28 cellular contexts compared by ENCODE assay signal in genomic region chr4:8061145-8061544, GRCh38.
"Had no signal": no experiment of that assay in that cellular context is flagged by ENCODE, and none has a peak within 500 bp of the region (broad histone marks: within the 10 kb centered on the region; RNA-seq: fewer than 3 reads in every experiment).

No MANE protein-coding gene starts in this region.

- H2AFZ ChIP-seq: hepatocyte had no signal

- H3K27ac Mint-ChIP-seq: dendritic cell treated with granulocyte-macrophage colony-stimulating factor and Interleukin-4, amounts not matched to agents 40 ng/mL and 50 ng/mL, for 4 days; endodermal cell; memory B cell; naive B cell; natural killer cell treated with Interleukin-12 subunit alpha and Interleukin-12 subunit beta and Interleukin-15 and Interleukin-18, amount 100 ng/mL, for 72 hours; type B pancreatic cell had no signal

- H3K27ac ChIP-seq: colonic mucosa, epithelial cell of prostate, gastroesophageal sphincter, heart left ventricle, hepatocyte, ovary, right lobe of liver, testis, tibial artery had no signal

- H3K27me3 ChIP-seq: colonic mucosa, gastroesophageal sphincter, heart left ventricle, hepatocyte, ovary, right lobe of liver, testis, tibial artery had no signal

- H3K9me3 ChIP-seq: colonic mucosa, testis had no signal

- H3K4me1 ChIP-seq: colonic mucosa, gastroesophageal sphincter, heart left ventricle, right lobe of liver, testis, tibial artery had no signal

- H3K4me3 Mint-ChIP-seq: dendritic cell treated with granulocyte-macrophage colony-stimulating factor and Interleukin-4, amounts not matched to agents 40 ng/mL and 50 ng/mL, for 4 days; endodermal cell; memory B cell; naive B cell; natural killer cell treated with Interleukin-12 subunit alpha and Interleukin-12 subunit beta and Interleukin-15 and Interleukin-18, amount 100 ng/mL, for 72 hours; neural crest cell; type B pancreatic cell had no signal

- H3K36me3 ChIP-seq: colonic mucosa, heart left ventricle, ovary, right lobe of liver had no signal

- H3K4me2 ChIP-seq: hepatocyte had no signal

- H3K4me1 Mint-ChIP-seq: endodermal cell, memory B cell, naive B cell had no signal

- H3K4me3 ChIP-seq: colonic mucosa, gastroesophageal sphincter, heart left ventricle, hepatocyte, lung, mucosa of descending colon, ovary, right lobe of liver, testis, tibial artery had no signal

- ATAC-seq: gastroesophageal sphincter, left lobe of liver, mucosa of descending colon had no signal

- DNase-seq: colonic mucosa; effector CD8-positive, alpha-beta T cell; endodermal cell; foreskin fibroblast; heart left ventricle; kidney; mucosa of descending colon; naive B cell; ovary; retina; right lobe of liver; small intestine; stimulated activated CD4-positive, alpha-beta T cell treated with anti-CD3 and anti-CD28 coated beads, Interleukin-15, amount 100 ng/mL, for 24 hours; stimulated activated CD4-positive, alpha-beta T cell treated with anti-CD3 and anti-CD28 coated beads, Interleukin-2, amount 100 ng/mL, for 48 hours; stimulated activated naive CD4-positive, alpha-beta T cell; substantia nigra; testis; tibial artery had no signal

- H3K9me3 Mint-ChIP-seq: type B pancreatic cell had no signal

- H3K27me3 Mint-ChIP-seq: dendritic cell treated with granulocyte-macrophage colony-stimulating factor and Interleukin-4, amounts not matched to agents 40 ng/mL and 50 ng/mL, for 4 days; naive B cell; type B pancreatic cell had no signal
